ENCODE assay signal across 34 cellular contexts in genomic region chr5:162996052-162996451, GRCh38.
"Had no signal": no experiment of that assay in that cellular context is flagged by ENCODE, and none has a peak within 500 bp of the region (broad histone marks: within the 10 kb centered on the region; RNA-seq: fewer than 3 reads in every experiment).

No MANE protein-coding gene starts in this region.

- ATAC-seq: activated CD8-positive, alpha-beta T cell treated with anti-CD3 and anti-CD28 coated beads for 36 hours; activated naive CD4-positive, alpha-beta T cell treated with anti-CD3 and anti-CD28 coated beads, Interleukin-2, amount 50 U/mL, for 72 hours; activated T-cell treated with anti-CD3 and anti-CD28 coated beads, Interleukin-2, amount 50 U/mL, for 4 hours; activated T-cell treated with anti-CD3 and anti-CD28 coated beads, Interleukin-2, amount 50 U/mL, for 72 hours; activated T-helper 17 cell treated with anti-CD3 and anti-CD28 coated beads, Interleukin-2, amount 50 U/mL, for 72 hours; body of pancreas had no signal

- H3K4me3 ChIP-seq: adrenal gland, body of pancreas, breast epithelium had no signal

- H3K36me3 ChIP-seq: adrenal gland, brain microvascular endothelial cell had no signal

- FAIRE-seq: astrocyte, colon, TTC549 had no signal

- H3K9me3 ChIP-seq: adrenal gland, body of pancreas, breast epithelium had no signal

- DNase-seq: activated B cell treated with CpG ODN at 0.5 μM for 24 hours; activated CD4-positive, alpha-beta memory T cell treated with anti-CD3 and anti-CD28 coated beads for 36 hours; activated CD4-positive, alpha-beta T cell treated with anti-CD3 and anti-CD28 coated beads for 4 hours; activated CD4-positive, alpha-beta T cell treated with anti-CD3 and anti-CD28 coated beads, Interleukin-2, amount 10 ng/mL, durations not matched to agents 24 days and 14 days; activated CD4-positive, alpha-beta T cell treated with anti-CD3 and anti-CD28 coated beads, Interleukin-2, amount 50 U/mL, for 1 hour; activated CD4-positive, alpha-beta T cell treated with anti-CD3 and anti-CD28 coated beads, Interleukin-2, amount 50 U/mL, for 4 hours; activated CD4-positive, CD25-positive, alpha-beta regulatory T cell treated with anti-CD3 and anti-CD28 coated beads, Interleukin-2, amount 50 U/mL, for 72 hours; activated CD8-positive, alpha-beta memory T cell treated with anti-CD3 and anti-CD28 coated beads, Interleukin-2, amount 50 U/mL, for 4 hours; activated CD8-positive, alpha-beta T cell treated with anti-CD3 and anti-CD28 coated beads for 36 hours; activated effector memory CD4-positive, alpha-beta T cell treated with anti-CD3 and anti-CD28 coated beads, Interleukin-2, amount 50 U/mL, for 16 hours; activated gamma-delta T cell treated with Interleukin-2 at 50 U/mL for 16 hours; activated naive CD4-positive, alpha-beta T cell; activated naive CD4-positive, alpha-beta T cell treated with anti-CD3 and anti-CD28 coated beads for 36 hours; activated naive CD4-positive, alpha-beta T cell treated with anti-CD3 and anti-CD28 coated beads, Interleukin-2, amount 50 U/mL, for 16 hours; activated naive CD8-positive, alpha-beta T cell treated with anti-CD3 and anti-CD28 coated beads for 36 hours; activated T-cell treated with anti-CD3 and anti-CD28 coated beads for 4 hours; activated T-cell treated with anti-CD3 and anti-CD28 coated beads, Interleukin-2, amount 50 U/mL, for 1 hour; activated T-cell treated with anti-CD3 and anti-CD28 coated beads, Interleukin-2, amount 50 U/mL, for 4 hours; activated T-cell treated with anti-CD3 and anti-CD28 coated beads, Interleukin-2, amount 50 U/mL, for 72 hours; adrenal gland; amniotic stem cell; aorta; body of pancreas; brain microvascular endothelial cell; central memory CD4-positive, alpha-beta T cell; T-helper 2 cell; T-helper 9 cell had no signal

- H3K4me1 ChIP-seq: adrenal gland, body of pancreas, breast epithelium had no signal

- H3K27ac ChIP-seq: adrenal gland, body of pancreas, brain microvascular endothelial cell, breast epithelium, VCaP had no signal

- H3K27me3 ChIP-seq: adrenal gland, body of pancreas, brain microvascular endothelial cell, breast epithelium had no signal
